In genomic region chr20:31596831-31597482, GRCh38 we compare ENCODE assay signal across 11 cellular contexts. TPM values are rescaled to one million over a fixed set of nuclear protein-coding genes. Genes with fewer than 3 reads are reported as not detected.
DNase-seq lines count a peak whose midpoint lies in the region; ATAC-seq, FAIRE-seq and TF ChIP-seq lines count a peak whose summit lies in the region.
"Had no signal": no experiment of that assay in that cellular context is flagged by ENCODE, and none has a peak within 500 bp of the region (broad histone marks: within the 10 kb centered on the region; RNA-seq: fewer than 3 reads in every experiment).

No MANE protein-coding gene starts in this region.

- H3K36me3 ChIP-seq in HepG2 (replicated peaks in 1 of 2; ENCODE audit: control insufficient read depth in 1 of 2, insufficient read depth in 2 of 2, low read length in 2 of 2) = no peaks in the 10 kb centered on the region
- H3K36me3 ChIP-seq in subcutaneous abdominal adipose tissue (ENCODE audit: control insufficient read depth in 5 of 5, insufficient read depth in 5 of 5, low read length in 5 of 5) = no peaks in the 10 kb centered on the region
- no peaks in the 10 kb centered on the region for H3K36me3 ChIP-seq in body of pancreas (replicated peaks in 1 of 2; ENCODE audit: insufficient read depth in 1 of 2, low read depth in 2 of 2)
- no peaks in the 10 kb centered on the region for H3K36me3 ChIP-seq in OCI-LY7 (ENCODE audit: insufficient read depth, low read length)

- H3K9me2 ChIP-seq in OCI-LY7 (ENCODE audit: insufficient read depth, low read length) = no peaks in the 10 kb centered on the region

- TF ChIP-seq RAD21 in HepG2 (CRISPR knock-in tag; IDR thresholded peaks at IDR 0.05) = no peak; the same call in 1 of the 2 replicates

- H3K9me3 ChIP-seq in HepG2 (ENCODE audit: low read length) (no peaks in the 10 kb centered on the region), subcutaneous abdominal adipose tissue (ENCODE audit: control insufficient read depth in 5 of 5, low read length in 5 of 5) (no peaks in the 10 kb centered on the region), body of pancreas (no peaks in the 10 kb centered on the region), OCI-LY7 (ENCODE audit: low read length) (no peaks in the 10 kb centered on the region)

- intact Hi-C loops in HepG2 (cut with micrococcal nuclease; ENCODE audit: unreplicated experiment) = loop anchor here (1.0 kb wide), 1 partner anchor 7 kb away; no protein-coding TSS in a partner anchor
- intact Hi-C loops in body of pancreas (cut with DNase I) = no loop called here
- intact Hi-C loops in OCI-LY7 (cut with micrococcal nuclease; ENCODE audit: unreplicated experiment) = no loop called here

- H2AFZ ChIP-seq in HepG2 (ENCODE audit: low read length) (no peak overlapping the region), OCI-LY7 (ENCODE audit: low read length) (no peak overlapping the region)

- H3K4me3 ChIP-seq in HepG2 (replicated peaks in 1 of 3; ENCODE audit: insufficient read depth in 1 of 3, low read depth in 2 of 3, low read length in 3 of 3) (no peak overlapping the region), subcutaneous abdominal adipose tissue (ENCODE audit: low read depth in 1 of 5, low read length in 5 of 5) (no peak overlapping the region), body of pancreas (no peak overlapping the region), OCI-LY7 (ENCODE audit: low read depth, low read length, poor library complexity, severe bottlenecking) (no peak overlapping the region)

- H3K27ac ChIP-seq in HepG2 (ENCODE audit: extremely low read length, insufficient read depth, low read length) (peak overlapping the region; percentile 90), subcutaneous abdominal adipose tissue (ENCODE audit: low read depth, low read length) (peak overlapping the region; percentile 46), body of pancreas (peak overlapping the region in 2 of 4 donors; percentile 29 to 31), OCI-LY7 (ENCODE audit: low read depth, low read length, poor library complexity, severe bottlenecking) (no peak overlapping the region)

- no peak for TF ChIP-seq CTCF in HepG2 (CRISPR knock-in tag; IDR thresholded peaks at IDR 0.05)
- TF ChIP-seq CTCF in body of pancreas (IDR thresholded peaks at IDR 0.05) = no peak
- TF ChIP-seq CTCF in OCI-LY7 (conservative IDR thresholded peaks at IDR 0.05; ENCODE audit: low read length) = no peak

- 75% methylated on average over 4 of the region's 4 CpGs for WGBS in HepG2 (ENCODE audit: low lambda C conversion rate)
- WGBS in body of pancreas, 2 donors = 79 to 89% methylated on average over 3 to 4 of the region's 4 CpGs

- H3K9ac ChIP-seq in HepG2 (ENCODE audit: insufficient read depth, low read depth, low read length) (peak overlapping the region; percentile 35; the same call in 1 of the 2 replicates), subcutaneous abdominal adipose tissue (ENCODE audit: low read length in 5 of 5) (no peak overlapping the region)

- peaks cover 17% of the 10 kb centered on the region for H3K79me2 ChIP-seq in HepG2 (ENCODE audit: insufficient read depth, low read length)
- no peaks in the 10 kb centered on the region for H3K79me2 ChIP-seq in OCI-LY7 (ENCODE audit: insufficient read depth, low read depth, low read length)

- BruUV-seq in HepG2 (replicated peaks; lab: Mats Ljungman, UMichigan) (no TSS peak), OCI-LY7 (replicated peaks; lab: Mats Ljungman, UMichigan) (no TSS peak)

- POLR2A ChIA-PET in HepG2 (lab: Yijun Ruan, JAX) = interaction anchor here (1.2 to 4.2 kb wide), 7 partner anchors 9 to 27 kb away, joined by 3 to 183 read pairs (median 7); partner anchors contain the start of gene ID1
- POLR2A ChIA-PET in OCI-LY7 (lab: Charles Lee) = interaction anchor here (0.6 kb wide), 1 partner anchor 9 kb away, joined by 3 read pairs; no protein-coding TSS in a partner anchor

- CTCF ChIA-PET in HepG2 (lab: Yijun Ruan, JAX; ENCODE audit: low intra/inter-chr PET ratio, low total read pairs) (no interaction called here), OCI-LY7 (lab: Charles Lee; ENCODE audit: unreplicated experiment) (no interaction called here)

- peaks cover 53% of the 10 kb centered on the region for H3K4me1 ChIP-seq in HepG2 (ENCODE audit: insufficient read depth, low read length)
- H3K4me1 ChIP-seq in subcutaneous abdominal adipose tissue (ENCODE audit: control insufficient read depth in 5 of 5, insufficient read depth in 5 of 5, low read length in 5 of 5) = peaks cover 2 to 42% (median 28%) of the 10 kb centered on the region in 5 donors
- H3K4me1 ChIP-seq in body of pancreas = no peaks in the 10 kb centered on the region
- no peaks in the 10 kb centered on the region for H3K4me1 ChIP-seq in OCI-LY7 (ENCODE audit: insufficient read depth, low read length, poor library complexity, severe bottlenecking)

- in situ Hi-C loops in HepG2 (cut with HindIII; ENCODE audit: extremely low pct_ligation_motif_present, low pct_unique_long_range_greater_than_20kb) = no loop called here

- H4K20me1 ChIP-seq in HepG2 (ENCODE audit: insufficient read depth, low read length) = no peaks in the 10 kb centered on the region
- no peaks in the 10 kb centered on the region for H4K20me1 ChIP-seq in OCI-LY7 (ENCODE audit: insufficient read depth, low read length)

- TF ChIP-seq EP300 in HepG2 (IDR thresholded peaks at IDR 0.05; ENCODE audit: low read depth in 2 of 2, low read length in 2 of 2) (no peak), HepG2 (CRISPR knock-in tag; IDR thresholded peaks at IDR 0.05; ENCODE audit: borderline replicate concordance) (no peak)

- H3K27me3 ChIP-seq in HepG2 (ENCODE audit: control insufficient read depth in 1 of 2, insufficient read depth in 2 of 2, low read length in 2 of 2) = no peaks in the 10 kb centered on the region; a peak in 1 of 5 replicates
- H3K27me3 ChIP-seq in subcutaneous abdominal adipose tissue (ENCODE audit: control insufficient read depth in 5 of 5, insufficient read depth in 4 of 5, low read length in 5 of 5) = no peaks in the 10 kb centered on the region
- H3K27me3 ChIP-seq in body of pancreas = no peaks in the 10 kb centered on the region

- TF ChIP-seq POLR2A in HepG2 (IDR thresholded peaks at IDR 0.05; ENCODE audit: insufficient read depth in 1 of 2, low read depth in 2 of 2, low read length in 2 of 2) (no peak), body of pancreas (IDR thresholded peaks at IDR 0.05) (no peak)

- no peak for FAIRE-seq in HepG2 (lab: Jason Lieb, UNC)
- FAIRE-seq: endometrium had no signal

- DNase-seq in NCI-H146 (lab: John Stamatoyannopoulos, UW) = peak; percentile 67
- DNase-seq in NCI-H146 treated with DMSO at 0.1 percent for 48 hours (lab: John Stamatoyannopoulos, UW; ENCODE audit: unreplicated experiment) = no peak
- DNase-seq in SHP77 (lab: John Stamatoyannopoulos, UW) = peak; percentile 13 to 35
- DNase-seq in HepG2 (ENCODE audit: low spot score) = no peak
- no peak for DNase-seq in body of pancreas
- DNase-seq in OCI-LY7 (ENCODE audit: low spot score) = no peak
- DNase-seq: ACHN; activated CD8-positive, alpha-beta memory T cell treated with anti-CD3 and anti-CD28 coated beads, Interleukin-2, amount 50 U/mL, for 4 hours had no signal

- H3K4me2 ChIP-seq in HepG2 (ENCODE audit: low read depth, low read length) (no peak overlapping the region), OCI-LY7 (ENCODE audit: low read length) (no peak overlapping the region)

- ATAC-seq in HepG2 = no peak
- no peak for ATAC-seq in GM21723 (IDR thresholded peaks at IDR 0.05; ENCODE audit: unreplicated experiment)
- no peak for ATAC-seq in body of pancreas

RNA-seq across cellular contexts. Expression of gene ID1, which starts 8.1 kb away (rescaled TPM):
- 315 and 419 TPM in 2 replicates for total RNA-seq in HepG2 (2016; rRNA removed; fragmentation: Illumina TruSeq; extraction: Trizol)
- total RNA-seq in HepG2 (2016; cell fraction: cytosol; rRNA removed; fragmentation: Illumina TruSeq; extraction: Trizol; ENCODE audit: low read depth) = 421 and 422 TPM in 2 replicates
- total RNA-seq in HepG2 (2016; cell fraction: insoluble cytoplasmic fraction; rRNA removed; fragmentation: Illumina TruSeq; extraction: Trizol) = 297 and 421 TPM in 2 replicates
- total RNA-seq in HepG2 (2016; cell fraction: membrane; rRNA removed; fragmentation: Illumina TruSeq; extraction: Trizol) = 329 and 339 TPM in 2 replicates
- 273 and 295 TPM in 2 replicates for total RNA-seq in HepG2 (2016; cell fraction: nucleus; rRNA removed; fragmentation: Illumina TruSeq; extraction: Trizol)
- polyA plus RNA-seq in HepG2 (2011; rRNA removed) = 258 and 320 TPM in 2 replicates
- polyA plus RNA-seq in HepG2 (2011; cell fraction: cytosol; rRNA removed) = 494 and 1,223 TPM in 2 replicates
- 541 and 1,398 TPM in 2 replicates for polyA plus RNA-seq in HepG2 (2011; cell fraction: nucleus; rRNA removed)
- 119 and 147 TPM in 2 replicates for polyA plus RNA-seq in HepG2 (2012)
- 99.0 and 102 TPM in 2 replicates for polyA plus RNA-seq in HepG2 (2016; cell fraction: cytosol; fragmentation: Illumina TruSeq; extraction: Trizol; ENCODE audit: low read depth)
- 273 and 282 TPM in 2 replicates for polyA plus RNA-seq in HepG2 (2016; cell fraction: insoluble cytoplasmic fraction; fragmentation: Illumina TruSeq; extraction: Trizol; ENCODE audit: low read depth)
- 104 TPM in 2 replicates for polyA plus RNA-seq in HepG2 (2016; cell fraction: membrane; fragmentation: Illumina TruSeq; extraction: Trizol; ENCODE audit: low read depth)
- polyA plus RNA-seq in HepG2 (2016; cell fraction: nucleus; fragmentation: Illumina TruSeq; extraction: Trizol; ENCODE audit: insufficient read depth, low read depth) = 496 and 499 TPM in 2 replicates
- 259 and 709 TPM in 2 replicates for polyA minus RNA-seq in HepG2 (2011; rRNA and poly(A)+ RNA removed; ENCODE audit: low replicate concordance)
- 242 and 434 TPM in 2 replicates for polyA minus RNA-seq in HepG2 (2011; cell fraction: cytosol; rRNA and poly(A)+ RNA removed)
- polyA minus RNA-seq in HepG2 (2011; cell fraction: nucleus; rRNA and poly(A)+ RNA removed) = 194 and 456 TPM in 2 replicates
- total RNA-seq in body of pancreas = 100 to 1,000 TPM; 169 to 245 TPM
- 3.3 and 4.7 TPM in 2 replicates for total RNA-seq in OCI-LY7 (2014; rRNA removed; shearing (Covaris generic))
- 2.0 and 3.6 TPM in 2 replicates for total RNA-seq in OCI-LY7 (2022)

RNA-seq across cellular contexts. Expression of gene COX4I2, which starts 40.8 kb away (rescaled TPM):
- total RNA-seq in HepG2 (2016; rRNA removed; fragmentation: Illumina TruSeq; extraction: Trizol) (not detected in 2 replicates), body of pancreas (not detected), OCI-LY7 (2022) (not detected in 2 replicates)
- total RNA-seq in HepG2 (2016; cell fraction: cytosol; rRNA removed; fragmentation: Illumina TruSeq; extraction: Trizol; ENCODE audit: low read depth) = not detected in 2 replicates
- total RNA-seq in HepG2 (2016; cell fraction: insoluble cytoplasmic fraction; rRNA removed; fragmentation: Illumina TruSeq; extraction: Trizol) = not detected in 2 replicates
- total RNA-seq in HepG2 (2016; cell fraction: membrane; rRNA removed; fragmentation: Illumina TruSeq; extraction: Trizol) = not detected in 2 replicates
- total RNA-seq in HepG2 (2016; cell fraction: nucleus; rRNA removed; fragmentation: Illumina TruSeq; extraction: Trizol) = not detected in 2 replicates
- polyA plus RNA-seq in HepG2 (2011; rRNA removed) = 0.74 and 1.1 TPM in 2 replicates
- 0.97 and 1.4 TPM in 2 replicates for polyA plus RNA-seq in HepG2 (2011; cell fraction: cytosol; rRNA removed)
- 0.31 TPM in 1 of 2 replicates, not detected in the other for polyA plus RNA-seq in HepG2 (2011; cell fraction: nucleus; rRNA removed)
- 0.61 and 0.68 TPM in 2 replicates for polyA plus RNA-seq in HepG2 (2012)
- polyA plus RNA-seq in HepG2 (2016; cell fraction: cytosol; fragmentation: Illumina TruSeq; extraction: Trizol; ENCODE audit: low read depth) = not detected in 2 replicates
- not detected in 2 replicates for polyA plus RNA-seq in HepG2 (2016; cell fraction: insoluble cytoplasmic fraction; fragmentation: Illumina TruSeq; extraction: Trizol; ENCODE audit: low read depth)
- not detected in 2 replicates for polyA plus RNA-seq in HepG2 (2016; cell fraction: membrane; fragmentation: Illumina TruSeq; extraction: Trizol; ENCODE audit: low read depth)
- polyA plus RNA-seq in HepG2 (2016; cell fraction: nucleus; fragmentation: Illumina TruSeq; extraction: Trizol; ENCODE audit: insufficient read depth, low read depth) = not detected in 2 replicates
- polyA minus RNA-seq in HepG2 (2011; rRNA and poly(A)+ RNA removed; ENCODE audit: low replicate concordance) = not detected in 2 replicates
- polyA minus RNA-seq in HepG2 (2011; cell fraction: cytosol; rRNA and poly(A)+ RNA removed) = not detected in 2 replicates
- polyA minus RNA-seq in HepG2 (2011; cell fraction: nucleus; rRNA and poly(A)+ RNA removed) = not detected in 2 replicates
- total RNA-seq in OCI-LY7 (2014; rRNA removed; shearing (Covaris generic)) = not detected in 2 replicates

Comparison
In these comparisons a context has a peak if more than half of its experiments do, and no peak if none do; other contexts are left out.
1. DNase-seq: peak in NCI-H146 (single experiment) and SHP77 (2 of 2); none in NCI-H146 treated with DMSO at 0.1 percent for 48 hours (single experiment), HepG2 (single experiment), body of pancreas (0 of 4) and OCI-LY7 (single experiment).
2. RNA of gene ID1, which starts 8.1 kb away (total RNA-seq): 273 to 422 TPM in HepG2 and 169 to 245 TPM in body of pancreas; 2.0 to 4.7 TPM in OCI-LY7; every median in the first group is over 10 times any median in the second.